1 cellular context compared by ENCODE assay signal in the genomic region with DNA sequence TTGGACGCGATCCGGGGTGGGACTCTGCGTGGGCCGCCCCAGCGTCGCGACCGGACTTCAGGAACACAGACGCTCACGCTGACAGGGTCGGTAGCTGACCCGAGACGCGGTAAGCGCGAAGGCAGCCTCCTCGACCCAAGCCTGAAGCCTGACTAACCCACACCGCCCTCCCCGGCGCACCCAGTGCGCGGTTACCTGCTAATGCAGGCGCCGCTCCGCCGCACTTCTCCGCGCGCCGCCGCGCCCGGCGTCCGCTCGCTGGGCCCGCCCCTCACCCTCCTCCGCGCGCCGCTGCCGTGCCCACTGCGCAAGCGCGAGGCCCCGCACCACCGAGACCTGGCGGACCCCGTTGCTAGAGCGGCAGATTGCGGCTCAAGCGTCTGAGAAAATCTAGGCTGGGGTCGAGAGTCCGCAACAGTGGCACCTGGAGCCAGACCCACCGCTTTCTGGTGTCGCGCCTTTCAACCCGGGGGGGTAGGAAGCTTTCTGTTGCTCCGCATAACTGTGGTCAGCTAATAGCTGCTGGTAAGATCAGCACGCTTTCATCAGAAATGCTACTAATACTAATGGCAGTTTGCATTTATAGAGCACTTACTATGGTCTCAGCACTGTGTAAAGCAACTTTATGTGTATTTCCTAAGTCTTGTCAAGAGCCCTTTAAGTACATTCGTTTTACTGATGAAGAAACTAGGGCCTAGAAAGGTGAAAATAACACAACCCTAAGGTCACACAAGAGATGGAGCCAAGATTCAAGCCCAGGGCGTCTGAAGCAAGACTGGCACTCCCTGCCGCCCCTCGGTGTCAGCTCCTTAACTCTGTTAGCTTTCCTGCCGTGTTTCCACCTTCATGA.
TF ChIP-seq lines count a peak whose summit lies in the region.

A gene with protein sequence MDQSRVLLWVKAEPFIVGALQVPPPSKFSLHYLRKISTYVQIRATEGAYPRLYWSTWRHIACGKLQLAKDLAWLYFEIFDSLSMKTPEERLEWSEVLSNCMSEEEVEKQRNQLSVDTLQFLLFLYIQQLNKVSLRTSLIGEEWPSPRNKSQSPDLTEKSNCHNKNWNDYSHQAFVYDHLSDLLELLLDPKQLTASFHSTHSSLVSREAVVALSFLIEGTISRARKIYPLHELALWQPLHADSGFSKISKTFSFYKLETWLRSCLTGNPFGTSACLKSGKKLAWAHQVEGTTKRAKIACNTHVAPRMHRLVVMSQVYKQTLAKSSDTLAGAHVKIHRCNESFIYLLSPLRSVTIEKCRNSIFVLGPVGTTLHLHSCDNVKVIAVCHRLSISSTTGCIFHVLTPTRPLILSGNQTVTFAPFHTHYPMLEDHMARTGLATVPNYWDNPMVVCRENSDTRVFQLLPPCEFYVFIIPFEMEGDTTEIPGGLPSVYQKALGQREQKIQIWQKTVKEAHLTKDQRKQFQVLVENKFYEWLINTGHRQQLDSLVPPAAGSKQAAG (minus strand): TSS at position 268 of the 850 bp plus-strand sequence. CDS start 3,010 bp downstream, outside the sequence.

TF ChIP-seq in HepG2, 621 proteins besides CTCF, POLR2A, EP300 and RAD21 (continued from another document and continues in another):
- TF ChIP-seq, protein P1, sequence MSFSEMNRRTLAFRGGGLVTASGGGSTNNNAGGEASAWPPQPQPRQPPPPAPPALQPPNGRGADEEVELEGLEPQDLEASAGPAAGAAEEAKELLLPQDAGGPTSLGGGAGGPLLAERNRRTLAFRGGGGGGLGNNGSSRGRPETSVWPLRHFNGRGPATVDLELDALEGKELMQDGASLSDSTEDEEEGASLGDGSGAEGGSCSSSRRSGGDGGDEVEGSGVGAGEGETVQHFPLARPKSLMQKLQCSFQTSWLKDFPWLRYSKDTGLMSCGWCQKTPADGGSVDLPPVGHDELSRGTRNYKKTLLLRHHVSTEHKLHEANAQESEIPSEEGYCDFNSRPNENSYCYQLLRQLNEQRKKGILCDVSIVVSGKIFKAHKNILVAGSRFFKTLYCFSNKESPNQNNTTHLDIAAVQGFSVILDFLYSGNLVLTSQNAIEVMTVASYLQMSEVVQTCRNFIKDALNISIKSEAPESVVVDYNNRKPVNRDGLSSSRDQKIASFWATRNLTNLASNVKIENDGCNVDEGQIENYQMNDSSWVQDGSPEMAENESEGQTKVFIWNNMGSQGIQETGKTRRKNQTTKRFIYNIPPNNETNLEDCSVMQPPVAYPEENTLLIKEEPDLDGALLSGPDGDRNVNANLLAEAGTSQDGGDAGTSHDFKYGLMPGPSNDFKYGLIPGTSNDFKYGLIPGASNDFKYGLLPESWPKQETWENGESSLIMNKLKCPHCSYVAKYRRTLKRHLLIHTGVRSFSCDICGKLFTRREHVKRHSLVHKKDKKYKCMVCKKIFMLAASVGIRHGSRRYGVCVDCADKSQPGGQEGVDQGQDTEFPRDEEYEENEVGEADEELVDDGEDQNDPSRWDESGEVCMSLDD (CRISPR knock-in tag; IDR thresholded peaks at IDR 0.05; ENCODE audit: borderline replicate concordance), result peak; percentile 24; the same call in 1 of the 2 replicates
- peak; percentile 91 for TF ChIP-seq TOE1 (CRISPR knock-in tag; IDR thresholded peaks at IDR 0.05)
- no peak for TF ChIP-seq ZNF619 (CRISPR knock-in tag; IDR thresholded peaks at IDR 0.05)
- TF ChIP-seq, protein P2, sequence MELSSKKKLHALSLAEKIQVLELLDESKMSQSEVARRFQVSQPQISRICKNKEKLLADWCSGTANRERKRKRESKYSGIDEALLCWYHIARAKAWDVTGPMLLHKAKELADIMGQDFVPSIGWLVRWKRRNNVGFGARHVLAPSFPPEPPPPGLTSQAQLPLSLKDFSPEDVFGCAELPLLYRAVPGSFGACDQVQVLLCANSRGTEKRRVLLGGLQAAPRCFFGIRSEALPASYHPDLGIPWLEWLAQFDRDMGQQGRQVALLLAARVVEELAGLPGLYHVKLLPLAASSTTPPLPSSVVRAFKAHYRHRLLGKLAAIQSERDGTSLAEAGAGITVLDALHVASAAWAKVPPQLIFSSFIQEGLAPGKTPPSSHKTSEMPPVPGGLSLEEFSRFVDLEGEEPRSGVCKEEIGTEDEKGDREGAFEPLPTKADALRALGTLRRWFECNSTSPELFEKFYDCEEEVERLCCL (CRISPR knock-in tag; IDR thresholded peaks at IDR 0.05; ENCODE audit: borderline replicate concordance), result no peak
- TF ChIP-seq, protein P3, sequence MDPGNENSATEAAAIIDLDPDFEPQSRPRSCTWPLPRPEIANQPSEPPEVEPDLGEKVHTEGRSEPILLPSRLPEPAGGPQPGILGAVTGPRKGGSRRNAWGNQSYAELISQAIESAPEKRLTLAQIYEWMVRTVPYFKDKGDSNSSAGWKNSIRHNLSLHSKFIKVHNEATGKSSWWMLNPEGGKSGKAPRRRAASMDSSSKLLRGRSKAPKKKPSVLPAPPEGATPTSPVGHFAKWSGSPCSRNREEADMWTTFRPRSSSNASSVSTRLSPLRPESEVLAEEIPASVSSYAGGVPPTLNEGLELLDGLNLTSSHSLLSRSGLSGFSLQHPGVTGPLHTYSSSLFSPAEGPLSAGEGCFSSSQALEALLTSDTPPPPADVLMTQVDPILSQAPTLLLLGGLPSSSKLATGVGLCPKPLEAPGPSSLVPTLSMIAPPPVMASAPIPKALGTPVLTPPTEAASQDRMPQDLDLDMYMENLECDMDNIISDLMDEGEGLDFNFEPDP (CRISPR knock-in tag; conservative IDR thresholded peaks at IDR 0.05), result no peak
- TF ChIP-seq ZNF263 (CRISPR knock-in tag; IDR thresholded peaks at IDR 0.05), result peak; percentile 37; the same call in 1 of the 2 replicates
- TF ChIP-seq, protein P4, sequence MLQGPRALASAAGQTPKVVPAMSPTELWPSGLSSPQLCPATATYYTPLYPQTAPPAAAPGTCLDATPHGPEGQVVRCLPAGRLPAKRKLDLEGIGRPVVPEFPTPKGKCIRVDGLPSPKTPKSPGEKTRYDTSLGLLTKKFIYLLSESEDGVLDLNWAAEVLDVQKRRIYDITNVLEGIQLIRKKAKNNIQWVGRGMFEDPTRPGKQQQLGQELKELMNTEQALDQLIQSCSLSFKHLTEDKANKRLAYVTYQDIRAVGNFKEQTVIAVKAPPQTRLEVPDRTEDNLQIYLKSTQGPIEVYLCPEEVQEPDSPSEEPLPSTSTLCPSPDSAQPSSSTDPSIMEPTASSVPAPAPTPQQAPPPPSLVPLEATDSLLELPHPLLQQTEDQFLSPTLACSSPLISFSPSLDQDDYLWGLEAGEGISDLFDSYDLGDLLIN (CRISPR knock-in tag; IDR thresholded peaks at IDR 0.05; ENCODE audit: borderline replicate concordance), result no peak
- peak; percentile 46 for TF ChIP-seq ZNF777 (CRISPR knock-in tag; IDR thresholded peaks at IDR 0.05)
- TF ChIP-seq SMARCE1 (IDR thresholded peaks at IDR 0.05; ENCODE audit: borderline replicate concordance), result no peak
- TF ChIP-seq, protein P5, sequence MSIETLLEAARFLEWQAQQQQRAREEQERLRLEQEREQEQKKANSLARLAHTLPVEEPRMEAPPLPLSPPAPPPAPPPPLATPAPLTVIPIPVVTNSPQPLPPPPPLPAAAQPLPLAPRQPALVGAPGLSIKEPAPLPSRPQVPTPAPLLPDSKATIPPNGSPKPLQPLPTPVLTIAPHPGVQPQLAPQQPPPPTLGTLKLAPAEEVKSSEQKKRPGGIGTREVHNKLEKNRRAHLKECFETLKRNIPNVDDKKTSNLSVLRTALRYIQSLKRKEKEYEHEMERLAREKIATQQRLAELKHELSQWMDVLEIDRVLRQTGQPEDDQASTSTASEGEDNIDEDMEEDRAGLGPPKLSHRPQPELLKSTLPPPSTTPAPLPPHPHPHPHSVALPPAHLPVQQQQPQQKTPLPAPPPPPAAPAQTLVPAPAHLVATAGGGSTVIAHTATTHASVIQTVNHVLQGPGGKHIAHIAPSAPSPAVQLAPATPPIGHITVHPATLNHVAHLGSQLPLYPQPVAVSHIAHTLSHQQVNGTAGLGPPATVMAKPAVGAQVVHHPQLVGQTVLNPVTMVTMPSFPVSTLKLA (IDR thresholded peaks at IDR 0.05), result no peak
- peak; percentile 80; the same call in 1 of the 2 replicates for TF ChIP-seq BORCS8-MEF2B (CRISPR knock-in tag; IDR thresholded peaks at IDR 0.05)
- TF ChIP-seq, protein P6, sequence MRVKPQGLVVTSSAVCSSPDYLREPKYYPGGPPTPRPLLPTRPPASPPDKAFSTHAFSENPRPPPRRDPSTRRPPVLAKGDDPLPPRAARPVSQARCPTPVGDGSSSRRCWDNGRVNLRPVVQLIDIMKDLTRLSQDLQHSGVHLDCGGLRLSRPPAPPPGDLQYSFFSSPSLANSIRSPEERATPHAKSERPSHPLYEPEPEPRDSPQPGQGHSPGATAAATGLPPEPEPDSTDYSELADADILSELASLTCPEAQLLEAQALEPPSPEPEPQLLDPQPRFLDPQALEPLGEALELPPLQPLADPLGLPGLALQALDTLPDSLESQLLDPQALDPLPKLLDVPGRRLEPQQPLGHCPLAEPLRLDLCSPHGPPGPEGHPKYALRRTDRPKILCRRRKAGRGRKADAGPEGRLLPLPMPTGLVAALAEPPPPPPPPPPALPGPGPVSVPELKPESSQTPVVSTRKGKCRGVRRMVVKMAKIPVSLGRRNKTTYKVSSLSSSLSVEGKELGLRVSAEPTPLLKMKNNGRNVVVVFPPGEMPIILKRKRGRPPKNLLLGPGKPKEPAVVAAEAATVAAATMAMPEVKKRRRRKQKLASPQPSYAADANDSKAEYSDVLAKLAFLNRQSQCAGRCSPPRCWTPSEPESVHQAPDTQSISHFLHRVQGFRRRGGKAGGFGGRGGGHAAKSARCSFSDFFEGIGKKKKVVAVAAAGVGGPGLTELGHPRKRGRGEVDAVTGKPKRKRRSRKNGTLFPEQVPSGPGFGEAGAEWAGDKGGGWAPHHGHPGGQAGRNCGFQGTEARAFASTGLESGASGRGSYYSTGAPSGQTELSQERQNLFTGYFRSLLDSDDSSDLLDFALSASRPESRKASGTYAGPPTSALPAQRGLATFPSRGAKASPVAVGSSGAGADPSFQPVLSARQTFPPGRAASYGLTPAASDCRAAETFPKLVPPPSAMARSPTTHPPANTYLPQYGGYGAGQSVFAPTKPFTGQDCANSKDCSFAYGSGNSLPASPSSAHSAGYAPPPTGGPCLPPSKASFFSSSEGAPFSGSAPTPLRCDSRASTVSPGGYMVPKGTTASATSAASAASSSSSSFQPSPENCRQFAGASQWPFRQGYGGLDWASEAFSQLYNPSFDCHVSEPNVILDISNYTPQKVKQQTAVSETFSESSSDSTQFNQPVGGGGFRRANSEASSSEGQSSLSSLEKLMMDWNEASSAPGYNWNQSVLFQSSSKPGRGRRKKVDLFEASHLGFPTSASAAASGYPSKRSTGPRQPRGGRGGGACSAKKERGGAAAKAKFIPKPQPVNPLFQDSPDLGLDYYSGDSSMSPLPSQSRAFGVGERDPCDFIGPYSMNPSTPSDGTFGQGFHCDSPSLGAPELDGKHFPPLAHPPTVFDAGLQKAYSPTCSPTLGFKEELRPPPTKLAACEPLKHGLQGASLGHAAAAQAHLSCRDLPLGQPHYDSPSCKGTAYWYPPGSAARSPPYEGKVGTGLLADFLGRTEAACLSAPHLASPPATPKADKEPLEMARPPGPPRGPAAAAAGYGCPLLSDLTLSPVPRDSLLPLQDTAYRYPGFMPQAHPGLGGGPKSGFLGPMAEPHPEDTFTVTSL (CRISPR knock-in tag; IDR thresholded peaks at IDR 0.05; ENCODE audit: borderline replicate concordance), result no peak
- TF ChIP-seq, protein P7, sequence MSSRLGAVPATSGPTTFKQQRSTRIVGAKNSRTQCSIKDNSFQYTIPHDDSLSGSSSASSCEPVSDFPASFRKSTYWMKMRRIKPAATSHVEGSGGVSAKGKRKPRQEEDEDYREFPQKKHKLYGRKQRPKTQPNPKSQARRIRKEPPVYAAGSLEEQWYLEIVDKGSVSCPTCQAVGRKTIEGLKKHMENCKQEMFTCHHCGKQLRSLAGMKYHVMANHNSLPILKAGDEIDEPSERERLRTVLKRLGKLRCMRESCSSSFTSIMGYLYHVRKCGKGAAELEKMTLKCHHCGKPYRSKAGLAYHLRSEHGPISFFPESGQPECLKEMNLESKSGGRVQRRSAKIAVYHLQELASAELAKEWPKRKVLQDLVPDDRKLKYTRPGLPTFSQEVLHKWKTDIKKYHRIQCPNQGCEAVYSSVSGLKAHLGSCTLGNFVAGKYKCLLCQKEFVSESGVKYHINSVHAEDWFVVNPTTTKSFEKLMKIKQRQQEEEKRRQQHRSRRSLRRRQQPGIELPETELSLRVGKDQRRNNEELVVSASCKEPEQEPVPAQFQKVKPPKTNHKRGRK (CRISPR knock-in tag; IDR thresholded peaks at IDR 0.05), result no peak
- peak; percentile 74; the same call in 1 of the 2 replicates for TF ChIP-seq SMAD3 (CRISPR knock-in tag; IDR thresholded peaks at IDR 0.05)
- 0 out of 2 replicates have a peak, but pooled peaks have one; percentile 59 for TF ChIP-seq ZBTB42 (CRISPR knock-in tag; IDR thresholded peaks at IDR 0.05)
- TF ChIP-seq NCOR1 (IDR thresholded peaks at IDR 0.05; ENCODE audit: borderline replicate concordance, low read length), result no peak; the same call in 1 of the 2 replicates
- TF ChIP-seq ZSCAN21 (CRISPR knock-in tag; IDR thresholded peaks at IDR 0.05; ENCODE audit: borderline replicate concordance), result peak; percentile 83
- peak; percentile 82 for TF ChIP-seq HOXA3 (CRISPR knock-in tag; IDR thresholded peaks at IDR 0.05)
- peak; percentile 61; the same call in 1 of the 2 replicates for TF ChIP-seq ZNF543 (CRISPR knock-in tag; IDR thresholded peaks at IDR 0.05)
- peak; percentile 84 for TF ChIP-seq ELF3 (CRISPR knock-in tag; IDR thresholded peaks at IDR 0.05)
- peak; percentile 78; the same call in 1 of the 2 replicates for TF ChIP-seq ZFX (CRISPR knock-in tag; IDR thresholded peaks at IDR 0.05; ENCODE audit: low read depth)
- peak; percentile 74 for TF ChIP-seq KDM2A (CRISPR knock-in tag; IDR thresholded peaks at IDR 0.05; ENCODE audit: borderline replicate concordance, low read depth)
- TF ChIP-seq ZNF337 (CRISPR knock-in tag; IDR thresholded peaks at IDR 0.05; ENCODE audit: borderline replicate concordance, low read depth), result no peak
- TF ChIP-seq, protein P8, sequence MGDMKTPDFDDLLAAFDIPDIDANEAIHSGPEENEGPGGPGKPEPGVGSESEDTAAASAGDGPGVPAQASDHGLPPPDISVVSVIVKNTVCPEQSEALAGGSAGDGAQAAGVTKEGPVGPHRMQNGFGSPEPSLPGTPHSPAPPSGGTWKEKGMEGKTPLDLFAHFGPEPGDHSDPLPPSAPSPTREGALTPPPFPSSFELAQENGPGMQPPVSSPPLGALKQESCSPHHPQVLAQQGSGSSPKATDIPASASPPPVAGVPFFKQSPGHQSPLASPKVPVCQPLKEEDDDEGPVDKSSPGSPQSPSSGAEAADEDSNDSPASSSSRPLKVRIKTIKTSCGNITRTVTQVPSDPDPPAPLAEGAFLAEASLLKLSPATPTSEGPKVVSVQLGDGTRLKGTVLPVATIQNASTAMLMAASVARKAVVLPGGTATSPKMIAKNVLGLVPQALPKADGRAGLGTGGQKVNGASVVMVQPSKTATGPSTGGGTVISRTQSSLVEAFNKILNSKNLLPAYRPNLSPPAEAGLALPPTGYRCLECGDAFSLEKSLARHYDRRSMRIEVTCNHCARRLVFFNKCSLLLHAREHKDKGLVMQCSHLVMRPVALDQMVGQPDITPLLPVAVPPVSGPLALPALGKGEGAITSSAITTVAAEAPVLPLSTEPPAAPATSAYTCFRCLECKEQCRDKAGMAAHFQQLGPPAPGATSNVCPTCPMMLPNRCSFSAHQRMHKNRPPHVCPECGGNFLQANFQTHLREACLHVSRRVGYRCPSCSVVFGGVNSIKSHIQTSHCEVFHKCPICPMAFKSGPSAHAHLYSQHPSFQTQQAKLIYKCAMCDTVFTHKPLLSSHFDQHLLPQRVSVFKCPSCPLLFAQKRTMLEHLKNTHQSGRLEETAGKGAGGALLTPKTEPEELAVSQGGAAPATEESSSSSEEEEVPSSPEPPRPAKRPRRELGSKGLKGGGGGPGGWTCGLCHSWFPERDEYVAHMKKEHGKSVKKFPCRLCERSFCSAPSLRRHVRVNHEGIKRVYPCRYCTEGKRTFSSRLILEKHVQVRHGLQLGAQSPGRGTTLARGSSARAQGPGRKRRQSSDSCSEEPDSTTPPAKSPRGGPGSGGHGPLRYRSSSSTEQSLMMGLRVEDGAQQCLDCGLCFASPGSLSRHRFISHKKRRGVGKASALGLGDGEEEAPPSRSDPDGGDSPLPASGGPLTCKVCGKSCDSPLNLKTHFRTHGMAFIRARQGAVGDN (CRISPR knock-in tag; IDR thresholded peaks at IDR 0.05), result peak; percentile 83
- TF ChIP-seq TEAD3 (CRISPR knock-in tag; optimal IDR thresholded peaks at IDR 0.05; ENCODE audit: borderline replicate concordance), result peak; percentile 77
